13 cellular contexts compared by ENCODE assay signal in the genomic region with DNA sequence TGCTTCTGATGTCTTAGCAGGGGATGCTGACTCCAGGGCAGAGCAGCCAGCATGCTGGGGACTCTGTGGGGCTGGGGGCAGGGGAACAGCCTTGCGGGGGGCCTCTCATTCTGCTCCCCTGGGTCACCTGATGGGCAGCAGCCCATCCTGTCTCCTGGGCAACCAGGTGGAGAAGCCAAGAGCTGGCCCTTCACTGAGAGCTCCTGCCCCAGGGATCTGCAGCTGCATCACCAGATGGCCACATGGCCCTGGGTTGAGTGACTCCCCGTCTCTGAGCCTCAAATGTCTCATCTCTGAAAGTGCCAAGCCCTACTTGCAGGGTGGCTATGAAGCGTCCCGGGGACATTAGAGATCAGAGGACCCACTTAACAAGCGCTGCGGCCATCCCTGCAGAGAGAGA. TPM values are rescaled to one million over a fixed set of nuclear protein-coding genes. Genes with fewer than 3 reads are reported as not detected.
DNase-seq lines count a peak whose midpoint lies in the region; ATAC-seq and TF ChIP-seq lines count a peak whose summit lies in the region.
"Had no signal": no experiment of that assay in that cellular context is flagged by ENCODE, and none has a peak within 500 bp of the region (broad histone marks: within the 10 kb centered on the region; RNA-seq: fewer than 3 reads in every experiment).

No MANE protein-coding gene starts in this region.

- H3K4me1 Mint-ChIP-seq in activated CD4-positive, alpha-beta memory T cell treated with anti-CD3 and anti-CD28 coated beads, Interleukin-2, amount 10 ng/mL, durations not matched to agents 7 days and 5 days = peaks cover 8% of the 10 kb centered on the region
- H3K4me1 Mint-ChIP-seq: CD14-positive monocyte had no signal

- H2BK5ac ChIP-seq in IMR-90 (ENCODE audit: low read depth, low read length, poor library complexity, severe bottlenecking) (no peak overlapping the region), neuronal stem cell (ENCODE audit: low read length) (no peak overlapping the region)

- no peak overlapping the region for H3K4ac ChIP-seq in IMR-90 (ENCODE audit: low read depth, low read length)
- H3K4ac ChIP-seq in neuronal stem cell (ENCODE audit: low read length) = no peak overlapping the region

- no peak overlapping the region for H3K27ac ChIP-seq in left ventricle myocardium inferior (replicated peaks)
- H3K27ac ChIP-seq in IMR-90 (ENCODE audit: insufficient read depth, low read length) = no peak overlapping the region
- H3K27ac ChIP-seq in RWPE1 = peak overlapping the region; percentile 93
- no peak overlapping the region for H3K27ac ChIP-seq in neuronal stem cell (replicated peaks; ENCODE audit: low read length)

- no TSS peak for BruUV-seq in IMR-90 (replicated peaks; lab: Mats Ljungman, UMichigan)

- 80% methylated on average over 1 of the region's 6 CpGs; no CpG with 5 or more reads in 1 of the 2 experiments for WGBS in IMR-90 (ENCODE audit: extremely low coverage in 2 of 2, insufficient read length in 1 of 2), 2 experiments
- WGBS in neuronal stem cell (ENCODE audit: extremely low coverage in 2 of 2, insufficient read length in 2 of 2, insufficient replicate concordance in 1 of 2), 2 donors = no CpG with 5 or more reads among the region's 6 CpGs

- H2BK20ac ChIP-seq in IMR-90 (ENCODE audit: low read depth, low read length) = no peak overlapping the region

- no peak overlapping the region for H2AK9ac ChIP-seq in IMR-90 (replicated peaks; ENCODE audit: low read depth, low read length, poor library complexity)

- no peaks in the 10 kb centered on the region for H3K27me3 Mint-ChIP-seq in activated CD4-positive, alpha-beta memory T cell treated with anti-CD3 and anti-CD28 coated beads, Interleukin-2, amount 10 ng/mL, durations not matched to agents 7 days and 5 days

- peaks cover 3% of the 10 kb centered on the region; the same call in 1 of the 2 replicates for H3K9me1 ChIP-seq in IMR-90 (ENCODE audit: insufficient read depth, low read length)

- H3K18ac ChIP-seq in IMR-90 (ENCODE audit: low read depth, low read length) = no peak overlapping the region
- H3K18ac ChIP-seq in neuronal stem cell (ENCODE audit: low read length) = peak overlapping the region; percentile 7

- H2BK15ac ChIP-seq in IMR-90 (ENCODE audit: low read depth, low read length) = no peak overlapping the region
- H2BK15ac ChIP-seq in neuronal stem cell (ENCODE audit: low read length) = no peak overlapping the region

- H4K91ac ChIP-seq in IMR-90 (ENCODE audit: insufficient read depth, low read depth, low read length) (no peak overlapping the region), neuronal stem cell (ENCODE audit: low read depth, low read length, poor library complexity) (no peak overlapping the region)

- no peaks in the 10 kb centered on the region for H3K9me3 Mint-ChIP-seq in activated CD4-positive, alpha-beta memory T cell treated with anti-CD3 and anti-CD28 coated beads, Interleukin-2, amount 10 ng/mL, durations not matched to agents 7 days and 5 days
- H3K9me3 Mint-ChIP-seq: CD14-positive monocyte had no signal

- POLR2A ChIA-PET in IMR-90 (lab: Charles Lee; ENCODE audit: unreplicated experiment) (interaction anchor here (0.5 kb wide), 1 partner anchor 401 kb away, joined by 3 read pairs; no protein-coding TSS in a partner anchor), RWPE1 (lab: Yijun Ruan, JAX; ENCODE audit: low non-redundant PET) (no interaction called here)
- POLR2A ChIA-PET in activated CD4-positive, alpha-beta memory T cell treated with anti-CD3 and anti-CD28 coated beads, Interleukin-2, amount 10 ng/mL, durations not matched to agents 7 days and 5 days (lab: Charles Lee) = no interaction called here

- no peak for TF ChIP-seq CTCF in left ventricle myocardium inferior (IDR thresholded peaks at IDR 0.05; ENCODE audit: borderline replicate concordance)
- no peak for TF ChIP-seq CTCF in IMR-90 (conservative IDR thresholded peaks at IDR 0.05; ENCODE audit: low read depth, low read length)
- TF ChIP-seq CTCF in RWPE1 (conservative IDR thresholded peaks at IDR 0.05; ENCODE audit: low read depth) = no peak

- no peak overlapping the region for H3K27ac Mint-ChIP-seq in activated CD4-positive, alpha-beta memory T cell treated with anti-CD3 and anti-CD28 coated beads, Interleukin-2, amount 10 ng/mL, durations not matched to agents 7 days and 5 days
- H3K27ac Mint-ChIP-seq: CD14-positive monocyte had no signal

- DNase-seq in Right ventricle myocardium inferior (ENCODE audit: missing footprints) (peak; percentile 52), left ventricle myocardium inferior (no peak), IMR-90 (no peak), RWPE1 (ENCODE audit: low spot score) (no peak), neuronal stem cell (ENCODE audit: low spot score) (no peak), putamen (ENCODE audit: low spot score) (no peak)
- no peak for DNase-seq in activated CD4-positive, alpha-beta memory T cell treated with anti-CD3 and anti-CD28 coated beads, Interleukin-2, amount 10 ng/mL, durations not matched to agents 7 days and 5 days
- DNase-seq: DMS153, KG1, NCI-H187, SW 1271 had no signal

- no peak overlapping the region for H3K4me2 ChIP-seq in IMR-90 (ENCODE audit: low read depth, low read length)
- no peak overlapping the region for H3K4me2 ChIP-seq in neuronal stem cell (ENCODE audit: insufficient read depth, low read length, poor library complexity, severe bottlenecking)

- no peak for TF ChIP-seq RAD21 in IMR-90 (IDR thresholded peaks at IDR 0.05; ENCODE audit: low read length)

- H2BK120ac ChIP-seq in IMR-90 (ENCODE audit: low read depth, low read length) (no peak overlapping the region), neuronal stem cell (ENCODE audit: low read depth, low read length) (no peak overlapping the region)

- H3K4me1 ChIP-seq in left ventricle myocardium inferior (peaks cover 9% of the 10 kb centered on the region), IMR-90 (ENCODE audit: control insufficient read depth, insufficient read depth, low read length) (peaks cover 8% of the 10 kb centered on the region), neuronal stem cell (ENCODE audit: control insufficient read depth in 2 of 2, insufficient read depth in 1 of 2, low read depth in 1 of 2, low read length in 2 of 2) (peaks cover 3 to 7% of the 10 kb centered on the region in 2 donors)

- H3K9me3 ChIP-seq in left ventricle myocardium inferior (replicated peaks) (no peaks in the 10 kb centered on the region), IMR-90 (ENCODE audit: control insufficient read depth, insufficient read depth, low read length) (no peaks in the 10 kb centered on the region), neuronal stem cell (replicated peaks in 1 of 2; ENCODE audit: control insufficient read depth in 2 of 2, insufficient read depth in 1 of 2, low read depth in 1 of 2, low read length in 2 of 2) (peaks cover 0 to 2% of the 10 kb centered on the region in 2 donors)

- no peak overlapping the region for H3K4me3 Mint-ChIP-seq in activated CD4-positive, alpha-beta memory T cell treated with anti-CD3 and anti-CD28 coated beads, Interleukin-2, amount 10 ng/mL, durations not matched to agents 7 days and 5 days
- H3K4me3 Mint-ChIP-seq: CD14-positive monocyte had no signal

- dilution Hi-C loops in IMR-90 (cut with HindIII; ENCODE audit: low sequenced_read_pairs, unreplicated experiment) = no loop called here

- no peak overlapping the region for H2BK12ac ChIP-seq in neuronal stem cell (ENCODE audit: low read length)

- H3K36me3 Mint-ChIP-seq in activated CD4-positive, alpha-beta memory T cell treated with anti-CD3 and anti-CD28 coated beads, Interleukin-2, amount 10 ng/mL, durations not matched to agents 7 days and 5 days (ENCODE audit: low read depth) = peaks cover 11% of the 10 kb centered on the region

- H3K56ac ChIP-seq in IMR-90 (ENCODE audit: extremely low read depth, insufficient read depth, low read length) = no peak overlapping the region

- no peak overlapping the region for H3K4me3 ChIP-seq in left ventricle myocardium inferior
- H3K4me3 ChIP-seq in IMR-90 (ENCODE audit: insufficient read depth, low read depth, low read length) = no peak overlapping the region
- H3K4me3 ChIP-seq in neuronal stem cell (ENCODE audit: low read length in 2 of 2) = no peak overlapping the region

- no peak for ATAC-seq in Right ventricle myocardium inferior
- ATAC-seq in IMR-90 (ENCODE audit: low read depth) = no peak
- no peak for ATAC-seq in esophagus mucosa

- H3K23ac ChIP-seq in IMR-90 (ENCODE audit: low read depth, low read length) (no peak overlapping the region), neuronal stem cell (ENCODE audit: low read depth, low read length, poor library complexity) (no peak overlapping the region)

- H3K27me3 ChIP-seq in left ventricle myocardium inferior (ENCODE audit: low read depth) = no peaks in the 10 kb centered on the region
- no peaks in the 10 kb centered on the region for H3K27me3 ChIP-seq in IMR-90 (ENCODE audit: control insufficient read depth, insufficient read depth, low read length)
- H3K27me3 ChIP-seq in neuronal stem cell (ENCODE audit: control insufficient read depth in 3 of 3, insufficient read depth in 3 of 3, low read depth in 1 of 3, low read length in 3 of 3) = no peaks in the 10 kb centered on the region

- H3K9ac ChIP-seq in IMR-90 (ENCODE audit: low read depth, low read length) (no peak overlapping the region), neuronal stem cell (ENCODE audit: low read depth, low read length, poor library complexity) (no peak overlapping the region)

- TF ChIP-seq POLR2A in IMR-90 (IDR thresholded peaks at IDR 0.05; ENCODE audit: low read depth, low read length) = no peak

- H4K8ac ChIP-seq in IMR-90 (ENCODE audit: low read depth in 2 of 2, low read length in 2 of 2) (no peak overlapping the region), neuronal stem cell (ENCODE audit: low read depth, low read length) (no peak overlapping the region)

- CTCF ChIA-PET in IMR-90 (lab: Yijun Ruan, JAX) (no interaction called here), RWPE1 (lab: Yijun Ruan, JAX) (interaction anchor here (1.0 kb wide), 1 partner anchor 37 kb away, joined by 5 read pairs; no protein-coding TSS in a partner anchor)
- CTCF ChIA-PET in activated CD4-positive, alpha-beta memory T cell treated with anti-CD3 and anti-CD28 coated beads, Interleukin-2, amount 10 ng/mL, durations not matched to agents 7 days and 5 days (lab: Charles Lee) = interaction anchor here (0.8 to 2.2 kb wide), 2 partner anchors 85 to 234 kb away, joined by 4 to 10 read pairs; partner anchors contain the start of gene TOR2A

- H3K36me3 ChIP-seq in left ventricle myocardium inferior = peaks cover 77% of the 10 kb centered on the region
- H3K36me3 ChIP-seq in IMR-90 (ENCODE audit: control insufficient read depth, insufficient read depth, low read length) = peaks cover 66% of the 10 kb centered on the region
- H3K36me3 ChIP-seq in neuronal stem cell (replicated peaks in 1 of 2; ENCODE audit: control insufficient read depth in 2 of 2, insufficient read depth in 2 of 2, low read length in 2 of 2) = peaks cover 10 to 35% of the 10 kb centered on the region in 2 donors

- peaks cover 0 to 53% of the 10 kb centered on the region in 2 experiments; a peak in 2 of 4 replicates for H3K79me1 ChIP-seq in IMR-90 (ENCODE audit: low read depth in 1 of 2, low read length in 2 of 2)
- peaks cover 2% of the 10 kb centered on the region for H3K79me1 ChIP-seq in neuronal stem cell (ENCODE audit: low read depth, low read length)

- H3K14ac ChIP-seq in IMR-90 (replicated peaks; ENCODE audit: low read depth, low read length) (no peak overlapping the region), neuronal stem cell (ENCODE audit: low read length) (no peak overlapping the region)

- H2AFZ ChIP-seq in IMR-90 (replicated peaks; ENCODE audit: low read length, poor library complexity) (peak overlapping the region; percentile 43), neuronal stem cell (ENCODE audit: low read length) (no peak overlapping the region)

- H2AK5ac ChIP-seq in IMR-90 (ENCODE audit: low read depth, low read length) (no peak overlapping the region), neuronal stem cell (ENCODE audit: low read depth, low read length) (no peak overlapping the region)

- no peak overlapping the region for H4K5ac ChIP-seq in IMR-90 (ENCODE audit: low read depth, low read length)

- intact Hi-C loops in Right ventricle myocardium inferior (cut with DNase I) (no loop called here), left ventricle myocardium inferior (cut with micrococcal nuclease) (loop anchor here (5.0 to 10.0 kb wide), 2 partner anchors 87 to 424 kb away; no protein-coding TSS in a partner anchor), IMR-90 (cut with micrococcal nuclease) (loop anchor here (5.0 to 10.0 kb wide), 2 partner anchors 67 to 424 kb away; a partner anchor contains a TSS)

- in situ Hi-C loops in IMR-90 (cut with MboI; ENCODE audit: low sequenced_read_pairs) = loop anchor here (5.0 kb wide), 1 partner anchor 87 kb away; no protein-coding TSS in a partner anchor

- H4K20me1 ChIP-seq in IMR-90 (ENCODE audit: insufficient read depth, low read length) = peaks cover 28% of the 10 kb centered on the region

RNA-seq across cellular contexts. Expression of gene LRSAM1, which starts 49.1 kb away (rescaled TPM):
- total RNA-seq in Right ventricle myocardium inferior (52.0 TPM), left ventricle myocardium inferior (35.4 TPM), IMR-90 (2012; rRNA removed) (3.0 and 3.3 TPM in 2 replicates), esophagus mucosa (13.5 TPM)
- polyA plus RNA-seq in IMR-90 (2012; rRNA removed) = 8.0 and 9.3 TPM in 2 replicates
- 8.0 and 10.1 TPM in 2 replicates for polyA plus RNA-seq in IMR-90 (2012; cell fraction: cytosol; rRNA removed)
- polyA plus RNA-seq in IMR-90 (2012; cell fraction: nucleus; rRNA removed; ENCODE audit: low replicate concordance) = 29.5 and 53.3 TPM in 2 replicates
- 7.6 TPM for polyA plus RNA-seq in neuronal stem cell (2013, experiment 1 of 2)
- 7.2 TPM for polyA plus RNA-seq in neuronal stem cell (2013, experiment 2 of 2)
- total RNA-seq in activated CD4-positive, alpha-beta memory T cell treated with anti-CD3 and anti-CD28 coated beads, Interleukin-2, amount 10 ng/mL, durations not matched to agents 7 days and 5 days = 10 to 100 TPM; 25.4 to 26.9 TPM

RNA-seq across cellular contexts. Expression of gene RPL12, which starts 49.2 kb away (rescaled TPM):
- total RNA-seq in Right ventricle myocardium inferior = 775 TPM
- total RNA-seq in left ventricle myocardium inferior = 605 TPM
- 1,864 and 2,290 TPM in 2 replicates for total RNA-seq in IMR-90 (2012; rRNA removed)
- polyA plus RNA-seq in IMR-90 (2012; rRNA removed) = 2,087 and 2,379 TPM in 2 replicates
- polyA plus RNA-seq in IMR-90 (2012; cell fraction: cytosol; rRNA removed) = 1,664 and 3,657 TPM in 2 replicates
- polyA plus RNA-seq in IMR-90 (2012; cell fraction: nucleus; rRNA removed; ENCODE audit: low replicate concordance) = 762 and 905 TPM in 2 replicates
- 3,244 TPM for polyA plus RNA-seq in neuronal stem cell (2013, experiment 1 of 2)
- polyA plus RNA-seq in neuronal stem cell (2013, experiment 2 of 2) = 3,233 TPM
- 1,000 to 10,000 TPM; 1,379 to 1,395 TPM for total RNA-seq in activated CD4-positive, alpha-beta memory T cell treated with anti-CD3 and anti-CD28 coated beads, Interleukin-2, amount 10 ng/mL, durations not matched to agents 7 days and 5 days
- 1,546 TPM for total RNA-seq in esophagus mucosa
